Comparison of ENCODE assay signal across 23 cellular contexts in the genomic region with DNA sequence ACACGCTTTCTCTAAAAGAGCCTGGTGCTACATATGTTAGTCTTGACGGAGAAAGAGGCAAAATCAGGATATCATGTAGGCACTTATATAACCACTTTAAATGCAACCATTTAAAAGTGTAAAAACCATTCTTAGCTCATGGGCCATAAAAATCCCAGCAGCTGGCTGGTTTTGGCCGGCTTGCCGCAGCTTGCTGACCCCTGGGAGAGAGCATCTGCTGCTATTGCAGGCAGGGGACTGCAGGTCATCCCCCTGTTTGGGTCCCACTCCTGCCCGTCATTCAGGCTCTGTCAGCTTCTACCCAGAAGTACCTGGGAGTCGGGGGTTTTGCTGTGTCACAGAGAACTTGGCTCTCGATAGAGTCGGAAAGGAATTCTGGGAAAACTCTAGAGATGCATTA.
DNase-seq lines count a peak whose midpoint lies in the region; ATAC-seq and TF ChIP-seq lines count a peak whose summit lies in the region.
"Had no signal": no experiment of that assay in that cellular context is flagged by ENCODE, and none has a peak within 500 bp of the region (broad histone marks: within the 10 kb centered on the region; RNA-seq: fewer than 3 reads in every experiment).

No MANE protein-coding gene starts in this region.

- dilution Hi-C loops in IMR-90 (cut with HindIII; ENCODE audit: low sequenced_read_pairs, unreplicated experiment), result no loop called here

- no peak overlapping the region; the same call in 1 of the 2 replicates for H4K5ac ChIP-seq in IMR-90 (ENCODE audit: low read depth, low read length)

- peaks cover 14% of the 10 kb centered on the region for H3K4me1 Mint-ChIP-seq in neural crest cell
- H3K4me1 Mint-ChIP-seq: CD14-positive monocyte had no signal

- no peak for TF ChIP-seq CTCF in IMR-90 (conservative IDR thresholded peaks at IDR 0.05; ENCODE audit: low read depth, low read length)
- no peak for TF ChIP-seq CTCF in dorsolateral prefrontal cortex (IDR thresholded peaks at IDR 0.05 in 54 of 56, conservative IDR thresholded peaks at IDR 0.05 in 2 of 56; ENCODE audit: low read depth in 1 of 56, partially characterized antibody in 56 of 56)
- no peak for TF ChIP-seq CTCF in neural crest cell (conservative IDR thresholded peaks at IDR 0.05)
- no peak for TF ChIP-seq CTCF in lower leg skin (IDR thresholded peaks at IDR 0.05)
- TF ChIP-seq CTCF in vagina (IDR thresholded peaks at IDR 0.05), result no peak

- peaks cover 8 to 29% (median 16%) of the 10 kb centered on the region in 11 experiments; a peak in 19 of 22 replicates for H3K36me3 ChIP-seq in BLaER1 treated with 17β-estradiol and CSF1 and Interleukin-3, amounts not matched to agents 10 nM and 100 nM
- H3K36me3 ChIP-seq in IMR-90 (ENCODE audit: control insufficient read depth, insufficient read depth, low read length) (no peaks in the 10 kb centered on the region), vagina (no peaks in the 10 kb centered on the region)

- intact Hi-C loops in IMR-90 (cut with micrococcal nuclease), result no loop called here
- intact Hi-C loops in dorsolateral prefrontal cortex (cut with DNase I), result no loop called here
- intact Hi-C loops in lower leg skin (cut with DNase I; ENCODE audit: low total_unique reads), result no loop called here
- intact Hi-C loops in vagina (cut with DNase I), result no loop called here

- TF ChIP-seq POLR2A in IMR-90 (IDR thresholded peaks at IDR 0.05; ENCODE audit: low read depth, low read length) (no peak), lower leg skin (IDR thresholded peaks at IDR 0.05) (no peak), vagina (IDR thresholded peaks at IDR 0.05) (no peak)

- in situ Hi-C loops in IMR-90 (cut with MboI; ENCODE audit: low sequenced_read_pairs), result no loop called here

- no peak overlapping the region for H3K9ac ChIP-seq in BLaER1 treated with 17β-estradiol and CSF1 and Interleukin-3, amounts not matched to agents 10 nM and 100 nM
- H3K9ac ChIP-seq in IMR-90 (ENCODE audit: low read depth, low read length), result no peak overlapping the region

- no peak overlapping the region; the same call in 1 of the 2 replicates for H3K14ac ChIP-seq in IMR-90 (replicated peaks; ENCODE audit: low read depth, low read length)

- 0 out of 2 replicates have a peak overlapping the region, but pooled peaks have one; percentile 61 for H2AK5ac ChIP-seq in IMR-90 (ENCODE audit: low read depth, low read length)

- H2BK5ac ChIP-seq in IMR-90 (ENCODE audit: low read depth, low read length, poor library complexity, severe bottlenecking), result no peak overlapping the region

- H3K27ac Mint-ChIP-seq in neural crest cell (ENCODE audit: unreplicated experiment), result peak overlapping the region; percentile 14
- H3K27ac Mint-ChIP-seq: IgD-negative memory B cell had no signal

- H3K4me1 ChIP-seq in BLaER1 treated with 17β-estradiol and CSF1 and Interleukin-3, amounts not matched to agents 10 nM and 100 nM, result peaks cover 36 to 97% (median 89%) of the 10 kb centered on the region in 10 experiments
- H3K4me1 ChIP-seq in IMR-90 (ENCODE audit: control insufficient read depth, insufficient read depth, low read length) (peaks cover 19% of the 10 kb centered on the region), vagina (peaks cover 18% of the 10 kb centered on the region)

- H3K9me3 Mint-ChIP-seq in neural crest cell, result no peaks in the 10 kb centered on the region
- H3K9me3 Mint-ChIP-seq: IgD-negative memory B cell had no signal

- H3K36me3 Mint-ChIP-seq in neural crest cell (ENCODE audit: low read depth), result no peaks in the 10 kb centered on the region

- CTCF ChIA-PET in IMR-90 (lab: Yijun Ruan, JAX), result no interaction called here

- no peak overlapping the region for H2BK120ac ChIP-seq in IMR-90 (ENCODE audit: low read depth, low read length)

- H2AFZ ChIP-seq in IMR-90 (replicated peaks; ENCODE audit: low read length, poor library complexity), result no peak overlapping the region

- no peak for ATAC-seq in IMR-90 (ENCODE audit: low read depth)
- ATAC-seq: HCT116 had no signal

- no peaks in the 10 kb centered on the region for H3K9me3 ChIP-seq in BLaER1 treated with 17β-estradiol and CSF1 and Interleukin-3, amounts not matched to agents 10 nM and 100 nM (replicated peaks in 1 of 11)
- H3K9me3 ChIP-seq in IMR-90 (ENCODE audit: control insufficient read depth, insufficient read depth, low read length) (no peaks in the 10 kb centered on the region), vagina (no peaks in the 10 kb centered on the region)

- BruUV-seq in IMR-90 (replicated peaks; lab: Mats Ljungman, UMichigan), result no TSS peak

- H3K4ac ChIP-seq in IMR-90 (ENCODE audit: low read depth, low read length), result peak overlapping the region; percentile 64

- no peak overlapping the region for H3K56ac ChIP-seq in IMR-90 (ENCODE audit: extremely low read depth, insufficient read depth, low read length)

- no peak overlapping the region for H3K4me3 ChIP-seq in BLaER1 treated with 17β-estradiol and CSF1 and Interleukin-3, amounts not matched to agents 10 nM and 100 nM
- H3K4me3 ChIP-seq in IMR-90 (ENCODE audit: insufficient read depth, low read depth, low read length) (no peak overlapping the region), dorsolateral prefrontal cortex (no peak overlapping the region), lower leg skin (ENCODE audit: low read depth, poor library complexity, severe bottlenecking) (no peak overlapping the region), vagina (no peak overlapping the region)

- no peak for DNase-seq in IMR-90
- peak in 1 of 10 donors; percentile 17 for DNase-seq in dorsolateral prefrontal cortex
- no peak for DNase-seq in neural crest cell (ENCODE audit: low read depth, low spot score)
- DNase-seq in lower leg skin (ENCODE audit: low spot score in 2 of 2), result no peak
- no peak for DNase-seq in NCI-H1417 treated with DMSO at 0.1 percent for 48 hours (lab: John Stamatoyannopoulos, UW)
- no peak for DNase-seq in vagina (ENCODE audit: extremely low spot score in 2 of 2)
- DNase-seq in kidney glomerular epithelial cell (lab: John Stamatoyannopoulos, UW), result no peak
- DNase-seq: AML-193, Karpas-422, MV-4-11, NCI-H1105 treated with DMSO at 0.1 percent for 48 hours, NCI-H1694, NCI-H2081, NCI-H2171, NCI-H345, NCI-H524 treated with DMSO at 0.1 percent for 48 hours, NCI-H82, OCI-M1, Right ventricle myocardium superior had no signal

- peak overlapping the region; percentile 25; the same call in 1 of the 2 replicates for H2BK20ac ChIP-seq in IMR-90 (ENCODE audit: low read depth, low read length)

- 95% methylated on average over 4 of the region's 8 CpGs; no CpG with 5 or more reads in 1 of the 2 experiments for WGBS in IMR-90 (ENCODE audit: extremely low coverage in 2 of 2, insufficient read length in 1 of 2), 2 experiments
- 92 to 93% methylated on average over 8 of the region's 8 CpGs for WGBS in lower leg skin, 2 donors

- peaks cover 44 to 76% of the 10 kb centered on the region in 2 experiments for H3K79me1 ChIP-seq in IMR-90 (ENCODE audit: low read depth in 1 of 2, low read length in 2 of 2)

- H2AK9ac ChIP-seq in IMR-90 (replicated peaks; ENCODE audit: low read depth, low read length, poor library complexity), result no peak overlapping the region

- 0 out of 2 replicates have a peak overlapping the region, but pooled peaks have one; percentile 47 for H4K91ac ChIP-seq in IMR-90 (ENCODE audit: insufficient read depth, low read depth, low read length)

- H3K4me3 Mint-ChIP-seq in neural crest cell, result no peak overlapping the region
- H3K4me3 Mint-ChIP-seq: CD14-positive monocyte, IgD-negative memory B cell had no signal

- no peaks in the 10 kb centered on the region for H3K27me3 ChIP-seq in BLaER1 treated with 17β-estradiol and CSF1 and Interleukin-3, amounts not matched to agents 10 nM and 100 nM
- H3K27me3 ChIP-seq in IMR-90 (ENCODE audit: control insufficient read depth, insufficient read depth, low read length) (no peaks in the 10 kb centered on the region), dorsolateral prefrontal cortex (no peaks in the 10 kb centered on the region), vagina (no peaks in the 10 kb centered on the region)

- H4K8ac ChIP-seq in IMR-90 (ENCODE audit: low read depth in 2 of 2, low read length in 2 of 2), result no peak overlapping the region

- H4K20me1 ChIP-seq in BLaER1 treated with 17β-estradiol and CSF1 and Interleukin-3, amounts not matched to agents 10 nM and 100 nM, result peaks cover 34 to 100% (median 95%) of the 10 kb centered on the region in 11 experiments; a peak in 21 of 22 replicates
- peaks cover 22% of the 10 kb centered on the region for H4K20me1 ChIP-seq in IMR-90 (ENCODE audit: insufficient read depth, low read length)

- POLR2A ChIA-PET in IMR-90 (lab: Charles Lee; ENCODE audit: unreplicated experiment), result no interaction called here

- H3K23ac ChIP-seq in IMR-90 (ENCODE audit: low read depth, low read length), result 0 out of 2 replicates have a peak overlapping the region, but pooled peaks have one; percentile 14

- peaks cover 24% of the 10 kb centered on the region for H3K9me1 ChIP-seq in IMR-90 (ENCODE audit: insufficient read depth, low read length)

- no peaks in the 10 kb centered on the region for H3K27me3 Mint-ChIP-seq in neural crest cell (ENCODE audit: low read depth)
- H3K27me3 Mint-ChIP-seq: IgD-negative memory B cell had no signal

- 0 out of 3 replicates have a peak overlapping the region, but pooled peaks have one; percentile 12 for H2BK15ac ChIP-seq in IMR-90 (ENCODE audit: low read depth, low read length)

- H3K4me2 ChIP-seq in BLaER1 treated with 17β-estradiol and CSF1 and Interleukin-3, amounts not matched to agents 10 nM and 100 nM, result peak overlapping the region in 9 of 11 experiments; percentile 50 to 83 (median 71); a peak in 15 of 22 replicates
- no peak overlapping the region for H3K4me2 ChIP-seq in IMR-90 (ENCODE audit: low read depth, low read length)

- TF ChIP-seq RAD21 in IMR-90 (IDR thresholded peaks at IDR 0.05; ENCODE audit: low read length), result no peak

- no peak overlapping the region for H3K18ac ChIP-seq in IMR-90 (ENCODE audit: low read depth, low read length)

- no peak overlapping the region for H3K27ac ChIP-seq in BLaER1 treated with 17β-estradiol and CSF1 and Interleukin-3, amounts not matched to agents 10 nM and 100 nM
- no peak overlapping the region for H3K27ac ChIP-seq in IMR-90 (ENCODE audit: insufficient read depth, low read length)
- peak overlapping the region in 30 of 59 donors; percentile 3 to 78 (median 43) for H3K27ac ChIP-seq in dorsolateral prefrontal cortex
- no peak overlapping the region for H3K27ac ChIP-seq in vagina

TF ChIP-seq in IMR-90, 13 proteins besides CTCF, POLR2A, EP300 and RAD21 (continues in another document):
- TF ChIP-seq MAFK (IDR thresholded peaks at IDR 0.05; ENCODE audit: low read depth, low read length) (no peak), BHLHE40 (IDR thresholded peaks at IDR 0.05; ENCODE audit: low read depth, low read length) (no peak), FOS (IDR thresholded peaks at IDR 0.05; ENCODE audit: low read depth, low read length) (no peak)
- TF ChIP-seq, protein P1, sequence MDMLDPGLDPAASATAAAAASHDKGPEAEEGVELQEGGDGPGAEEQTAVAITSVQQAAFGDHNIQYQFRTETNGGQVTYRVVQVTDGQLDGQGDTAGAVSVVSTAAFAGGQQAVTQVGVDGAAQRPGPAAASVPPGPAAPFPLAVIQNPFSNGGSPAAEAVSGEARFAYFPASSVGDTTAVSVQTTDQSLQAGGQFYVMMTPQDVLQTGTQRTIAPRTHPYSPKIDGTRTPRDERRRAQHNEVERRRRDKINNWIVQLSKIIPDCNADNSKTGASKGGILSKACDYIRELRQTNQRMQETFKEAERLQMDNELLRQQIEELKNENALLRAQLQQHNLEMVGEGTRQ (IDR thresholded peaks at IDR 0.05; ENCODE audit: low read depth, low read length), result no peak

Comparison
In these comparisons a context has a peak if more than half of its experiments do, and no peak if none do; other contexts are left out.
1. H3K27ac ChIP-seq: peak in dorsolateral prefrontal cortex (30 of 59); none in BLaER1 treated with 17β-estradiol and CSF1 and Interleukin-3, amounts not matched to agents 10 nM and 100 nM (0 of 11), IMR-90 (single experiment) and vagina (single experiment).